23 cellular contexts compared by ENCODE assay signal in the genomic region with DNA sequence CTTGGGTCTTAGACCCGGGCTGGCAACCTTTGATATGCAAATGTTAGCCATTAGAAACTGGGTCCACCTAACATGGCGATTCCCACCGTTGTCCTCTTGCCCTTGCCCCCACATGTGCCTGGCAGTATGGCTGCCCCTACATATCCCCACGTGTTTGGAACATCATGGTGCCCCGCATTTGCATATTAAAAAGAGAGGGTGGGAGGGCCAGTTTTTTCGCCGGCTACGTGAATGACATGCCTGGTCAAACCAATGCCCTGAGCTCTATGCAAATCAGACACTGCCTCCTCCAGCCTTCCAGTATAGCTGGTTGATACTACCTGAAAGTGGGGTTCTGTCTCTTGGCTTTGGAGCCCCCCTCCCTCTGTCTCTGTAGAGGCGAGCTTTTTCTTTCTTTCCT.
"Had no signal": no experiment of that assay in that cellular context is flagged by ENCODE, and none has a peak within 500 bp of the region (broad histone marks: within the 10 kb centered on the region; RNA-seq: fewer than 3 reads in every experiment).

No MANE protein-coding gene starts in this region.

- H3K27me3 ChIP-seq: Peyer's patch, SJCRH30 had no signal

- H3K27ac ChIP-seq: KMS-11, PC-9, Peyer's patch, SJCRH30 had no signal

- H3K4me1 ChIP-seq: Peyer's patch, SJCRH30 had no signal

- H2AFZ ChIP-seq: PC-9 had no signal

- H3K9ac ChIP-seq: KMS-11 had no signal

- H3K4me2 ChIP-seq: KMS-11, PC-9 had no signal

- H3K4me3 ChIP-seq: PC-9, Peyer's patch, SJCRH30 had no signal

- H3K36me3 ChIP-seq: Peyer's patch had no signal

- ATAC-seq: HepG2, Right ventricle myocardium inferior, SK-N-SH treated with all-trans-retinoic acid at 6 μM for 48 hours had no signal

- DNase-seq: IMR-90, Kasumi-1, MM.1S, NCI-H1092 treated with DMSO at 0.1 percent for 48 hours, NCI-H1436, NCI-H187, NCI-H2029, NCI-H2081 treated with DMSO at 0.1 percent for 48 hours, NCI-H2171, NCI-H226, NCI-H446, NCI-H510A, NCI-H524 treated with DMSO at 0.1 percent for 48 hours, NCI-H69, NCI-H774, PC-9, Peyer's patch, SHP77 treated with DMSO at 0.1 percent for 48 hours, SJCRH30 had no signal

- H3K9me3 ChIP-seq: Peyer's patch, SJCRH30 had no signal

- FAIRE-seq: HepG2 had no signal
